ENCODE assay signal across 31 cellular contexts in genomic region chr22:44472583-44472982, GRCh38.
"Had no signal": no experiment of that assay in that cellular context is flagged by ENCODE, and none has a peak within 500 bp of the region (broad histone marks: within the 10 kb centered on the region; RNA-seq: fewer than 3 reads in every experiment).

No MANE protein-coding gene starts in this region.

- H3K4me1 ChIP-seq: ascending aorta, breast epithelium, colonic mucosa, esophagus squamous epithelium, gastroesophageal sphincter had no signal

- H3K9me3 ChIP-seq: colonic mucosa had no signal

- DNase-seq: activated B cell treated with CpG ODN at 0.5 μM for 24 hours; activated CD4-positive, alpha-beta T cell treated with anti-CD3 and anti-CD28 coated beads for 48 hours; activated CD4-positive, alpha-beta T cell treated with anti-CD3 and anti-CD28 coated beads, Interleukin-2, amount 50 U/mL, for 1 hour; activated CD4-positive, alpha-beta T cell treated with anti-CD3 and anti-CD28 coated beads, Interleukin-2, amount 50 U/mL, for 48 hours; activated CD8-positive, alpha-beta memory T cell treated with anti-CD3 and anti-CD28 coated beads, Interleukin-2, amount 50 U/mL, for 48 hours; activated gamma-delta T cell; activated naive CD4-positive, alpha-beta T cell; activated naive CD4-positive, alpha-beta T cell treated with anti-CD3 and anti-CD28 coated beads, Interleukin-2, amount 10 ng/mL, durations not matched to agents 7 days and 5 days; activated naive CD8-positive, alpha-beta T cell treated with anti-CD3 and anti-CD28 coated beads, Interleukin-2, amount 10 ng/mL, durations not matched to agents 7 days and 5 days; activated T-cell treated with anti-CD3 and anti-CD28 coated beads for 4 hours; activated T-cell treated with anti-CD3 and anti-CD28 coated beads, Interleukin-2, amount 50 U/mL, for 24 hours; activated T-cell treated with anti-CD3 and anti-CD28 coated beads, Interleukin-2, amount 50 U/mL, for 72 hours; central memory CD4-positive, alpha-beta T cell; cerebellar nuclear complex; colonic mucosa; effector CD8-positive, alpha-beta T cell; esophagus squamous epithelium; foreskin melanocyte; T-helper 1 cell; T-helper 17 cell; T1000; WERI-Rb-1 had no signal

- ATAC-seq: activated CD4-positive, CD25-positive, alpha-beta regulatory T cell treated with anti-CD3 and anti-CD28 coated beads, Interleukin-2, amount 50 U/mL, for 24 hours; activated naive CD4-positive, alpha-beta T cell treated with anti-CD3 and anti-CD28 coated beads, Interleukin-2, amount 50 U/mL, for 72 hours; activated T-cell treated with anti-CD3 and anti-CD28 coated beads, Interleukin-2, amount 50 U/mL, for 72 hours; gastroesophageal sphincter; T-helper 17 cell had no signal

- H3K36me3 ChIP-seq: ascending aorta, breast epithelium, cardiac muscle cell, colonic mucosa, esophagus squamous epithelium, gastroesophageal sphincter, WERI-Rb-1 had no signal

- H3K27ac ChIP-seq: ascending aorta, breast epithelium, cardiac muscle cell, colonic mucosa, epithelial cell of prostate, esophagus squamous epithelium, gastroesophageal sphincter, WERI-Rb-1 had no signal

- H3K4me3 ChIP-seq: ascending aorta, breast epithelium, cardiac muscle cell, colonic mucosa, esophagus squamous epithelium, gastroesophageal sphincter had no signal

- FAIRE-seq: endometrium, endothelial cell of umbilical vein had no signal

- H3K27me3 ChIP-seq: ascending aorta, breast epithelium, cardiac muscle cell, colonic mucosa, gastroesophageal sphincter had no signal
